Comparison of ENCODE assay signal across 2 cellular contexts in the genomic region with DNA sequence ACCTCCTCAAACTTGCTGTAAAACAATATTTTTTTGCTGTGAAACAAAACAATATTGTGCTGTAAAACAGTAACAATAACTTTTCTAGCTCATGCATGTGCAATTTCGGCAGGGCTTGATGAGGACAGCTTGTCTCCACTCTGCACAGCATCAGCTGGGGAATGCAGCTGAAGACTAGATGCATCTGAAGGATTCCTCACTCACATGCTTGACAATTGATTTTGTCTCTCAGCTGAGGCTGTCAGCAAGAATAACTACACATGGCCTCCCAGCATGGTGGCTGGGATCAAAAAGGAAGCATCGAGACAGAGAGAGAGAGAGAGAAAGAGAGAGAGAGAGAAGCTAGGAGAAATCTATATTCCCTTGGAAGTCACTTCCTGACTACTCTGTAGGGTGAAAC.
TF ChIP-seq lines count a peak whose summit lies in the region.

No MANE protein-coding gene starts in this region.

TF ChIP-seq in H1, 55 proteins besides CTCF, POLR2A, EP300 and RAD21:
- TF ChIP-seq BRCA1 (IDR thresholded peaks at IDR 0.05; ENCODE audit: low read depth, low read length), result no peak
- no peak for TF ChIP-seq TBP (IDR thresholded peaks at IDR 0.05; ENCODE audit: low read depth, low read length)
- TF ChIP-seq CEBPB (IDR thresholded peaks at IDR 0.05; ENCODE audit: low read depth, low read length), result no peak
- TF ChIP-seq KDM4A (IDR thresholded peaks at IDR 0.05; ENCODE audit: low read depth, low read length, severe bottlenecking), result no peak
- TF ChIP-seq POU5F1 (IDR thresholded peaks at IDR 0.05; ENCODE audit: low read depth, low read length), result no peak
- no peak for TF ChIP-seq SUZ12 (IDR thresholded peaks at IDR 0.05; ENCODE audit: low read length)
- TF ChIP-seq YY1 (IDR thresholded peaks at IDR 0.05; ENCODE audit: low read depth, low read length), result no peak
- no peak for TF ChIP-seq BCL11A (IDR thresholded peaks at IDR 0.05; ENCODE audit: low read depth in 2 of 2, low read length in 2 of 2)
- no peak for TF ChIP-seq CTBP2 (IDR thresholded peaks at IDR 0.05; ENCODE audit: borderline replicate concordance, insufficient read depth, insufficient read length, low read length)
- no peak for TF ChIP-seq NRF1 (IDR thresholded peaks at IDR 0.05; ENCODE audit: low read depth, low read length)
- no peak for TF ChIP-seq JUN (IDR thresholded peaks at IDR 0.05; ENCODE audit: low read depth, low read length)
- TF ChIP-seq PHF8 (conservative IDR thresholded peaks at IDR 0.05; ENCODE audit: low read depth, low read length), result no peak
TF ChIP-seq in H1: peak in this region for 0.

TF ChIP-seq in neural cell, 6 proteins besides CTCF, POLR2A, EP300 and RAD21:
- TF ChIP-seq MXI1 (conservative IDR thresholded peaks at IDR 0.05; ENCODE audit: poor library complexity, severe bottlenecking), result peak; percentile 40
- TF ChIP-seq POLR2AphosphoS5 (IDR thresholded peaks at IDR 0.05), result peak; percentile 71
- TF ChIP-seq, protein P1, sequence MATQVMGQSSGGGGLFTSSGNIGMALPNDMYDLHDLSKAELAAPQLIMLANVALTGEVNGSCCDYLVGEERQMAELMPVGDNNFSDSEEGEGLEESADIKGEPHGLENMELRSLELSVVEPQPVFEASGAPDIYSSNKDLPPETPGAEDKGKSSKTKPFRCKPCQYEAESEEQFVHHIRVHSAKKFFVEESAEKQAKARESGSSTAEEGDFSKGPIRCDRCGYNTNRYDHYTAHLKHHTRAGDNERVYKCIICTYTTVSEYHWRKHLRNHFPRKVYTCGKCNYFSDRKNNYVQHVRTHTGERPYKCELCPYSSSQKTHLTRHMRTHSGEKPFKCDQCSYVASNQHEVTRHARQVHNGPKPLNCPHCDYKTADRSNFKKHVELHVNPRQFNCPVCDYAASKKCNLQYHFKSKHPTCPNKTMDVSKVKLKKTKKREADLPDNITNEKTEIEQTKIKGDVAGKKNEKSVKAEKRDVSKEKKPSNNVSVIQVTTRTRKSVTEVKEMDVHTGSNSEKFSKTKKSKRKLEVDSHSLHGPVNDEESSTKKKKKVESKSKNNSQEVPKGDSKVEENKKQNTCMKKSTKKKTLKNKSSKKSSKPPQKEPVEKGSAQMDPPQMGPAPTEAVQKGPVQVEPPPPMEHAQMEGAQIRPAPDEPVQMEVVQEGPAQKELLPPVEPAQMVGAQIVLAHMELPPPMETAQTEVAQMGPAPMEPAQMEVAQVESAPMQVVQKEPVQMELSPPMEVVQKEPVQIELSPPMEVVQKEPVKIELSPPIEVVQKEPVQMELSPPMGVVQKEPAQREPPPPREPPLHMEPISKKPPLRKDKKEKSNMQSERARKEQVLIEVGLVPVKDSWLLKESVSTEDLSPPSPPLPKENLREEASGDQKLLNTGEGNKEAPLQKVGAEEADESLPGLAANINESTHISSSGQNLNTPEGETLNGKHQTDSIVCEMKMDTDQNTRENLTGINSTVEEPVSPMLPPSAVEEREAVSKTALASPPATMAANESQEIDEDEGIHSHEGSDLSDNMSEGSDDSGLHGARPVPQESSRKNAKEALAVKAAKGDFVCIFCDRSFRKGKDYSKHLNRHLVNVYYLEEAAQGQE (IDR thresholded peaks at IDR 0.05; ENCODE audit: borderline replicate concordance), result peak; percentile 46
- TF ChIP-seq EZH2 (IDR thresholded peaks at IDR 0.05; ENCODE audit: borderline replicate concordance, insufficient read depth, low read length, poor library complexity, severe bottlenecking), result no peak
- TF ChIP-seq SMC3 (conservative IDR thresholded peaks at IDR 0.05; ENCODE audit: poor library complexity), result no peak
- TF ChIP-seq TAF1 (IDR thresholded peaks at IDR 0.05; ENCODE audit: low read depth), result no peak
